12 cellular contexts compared by ENCODE assay signal in the genomic region with DNA sequence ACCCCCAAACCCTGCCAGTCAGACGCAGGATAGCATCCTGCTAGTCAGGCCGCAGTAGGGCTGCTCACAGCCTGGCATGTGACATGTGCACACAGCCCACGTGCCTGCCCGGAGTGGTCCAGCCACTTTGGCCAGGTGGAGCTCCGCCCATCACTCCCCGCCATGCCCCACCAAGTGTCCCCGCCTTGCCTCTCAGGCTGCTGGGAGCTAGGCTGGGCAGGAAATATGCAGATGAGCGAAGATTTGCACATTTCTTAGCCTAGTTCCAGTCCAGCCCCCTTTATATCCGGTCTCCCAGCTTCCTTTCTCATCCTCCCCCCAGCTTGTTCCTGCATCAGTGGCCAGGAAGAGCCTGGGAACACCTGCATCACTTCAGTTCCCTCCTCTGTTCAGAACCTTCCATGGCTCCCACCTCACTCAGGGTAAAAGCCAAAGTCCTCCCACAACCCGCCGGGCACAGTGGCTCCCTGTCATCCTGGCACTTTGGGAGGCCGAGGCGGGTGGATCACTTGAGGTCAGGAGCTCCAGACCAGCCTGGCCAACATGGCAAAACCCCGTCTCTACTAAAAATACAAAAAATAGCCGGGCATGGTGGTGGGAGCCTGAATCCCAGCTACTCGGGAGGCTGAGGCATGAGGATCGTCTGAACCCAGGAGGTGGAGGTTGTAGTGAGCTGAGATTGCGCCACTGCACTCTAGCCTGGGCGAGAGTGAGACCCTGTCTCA. TPM values are rescaled to one million over a fixed set of nuclear protein-coding genes. Genes with fewer than 3 reads are reported as not detected.
DNase-seq lines count a peak whose midpoint lies in the region; ATAC-seq and TF ChIP-seq lines count a peak whose summit lies in the region.
"Had no signal": no experiment of that assay in that cellular context is flagged by ENCODE, and none has a peak within 500 bp of the region (broad histone marks: within the 10 kb centered on the region; RNA-seq: fewer than 3 reads in every experiment).

No MANE protein-coding gene starts in this region.

- TF ChIP-seq CTCF in GM13976 (IDR thresholded peaks at IDR 0.05; ENCODE audit: borderline replicate concordance, control extremely low read depth, extremely low read depth, insufficient read depth, missing control alignments) (no peak), activated B cell treated with CpG ODN at 0.5 μM for 24 hours (IDR thresholded peaks at IDR 0.05) (no peak), sigmoid colon (IDR thresholded peaks at IDR 0.05) (no peak)

- in situ Hi-C loops in GM13976 (cut with MboI; ENCODE audit: low sequenced_read_pairs, unreplicated experiment) = no loop called here

- H3K4me1 Mint-ChIP-seq in activated B cell treated with CpG ODN at 0.5 μM for 24 hours = peaks cover 7% of the 10 kb centered on the region

- no peaks in the 10 kb centered on the region for H3K36me3 ChIP-seq in sigmoid colon
- H3K36me3 ChIP-seq: SJSA1 had no signal

- TF ChIP-seq EP300 in sigmoid colon (IDR thresholded peaks at IDR 0.05) = no peak

- no peak for ATAC-seq in activated B cell treated with CpG ODN at 0.5 μM for 24 hours (ENCODE audit: low read depth)
- no peak for ATAC-seq in HG02623 (IDR thresholded peaks at IDR 0.05; ENCODE audit: unreplicated experiment)

- CTCF ChIA-PET in activated B cell treated with CpG ODN at 0.5 μM for 24 hours (lab: Charles Lee) = no interaction called here
- CTCF ChIA-PET in HEK293T (lab: Yijun Ruan, JAX) = interaction anchor here (1.0 kb wide), 1 partner anchor 29 kb away, joined by 3 read pairs; no protein-coding TSS in a partner anchor

- H3K4me3 ChIP-seq in sigmoid colon = no peak overlapping the region
- H3K4me3 ChIP-seq: SJSA1 had no signal

- peak overlapping the region; percentile 45 to 59 (median 50) for H3K27ac ChIP-seq in sigmoid colon
- H3K27ac ChIP-seq: SJSA1 had no signal

- no peak for TF ChIP-seq POLR2A in sigmoid colon (IDR thresholded peaks at IDR 0.05)

- H3K27me3 ChIP-seq in sigmoid colon = no peaks in the 10 kb centered on the region
- H3K27me3 ChIP-seq: SJSA1 had no signal

- DNase-seq in GM13976 (ENCODE audit: low spot score) (peak; percentile 61), activated B cell treated with CpG ODN at 0.5 μM for 24 hours (no peak), islet precursor cell (peak; percentile 67), sigmoid colon (peak; percentile 74), glomerular visceral epithelial cell (ENCODE audit: extremely low spot score) (no peak), HEK293T (ENCODE audit: extremely low spot score) (no peak), NCI-H2171 treated with DMSO at 0.1 percent for 48 hours (lab: John Stamatoyannopoulos, UW) (no peak)
- DNase-seq: activated CD8-positive, alpha-beta memory T cell treated with anti-CD3 and anti-CD28 coated beads for 24 hours; retina had no signal

- H3K4me3 Mint-ChIP-seq in activated B cell treated with CpG ODN at 0.5 μM for 24 hours = peak overlapping the region; percentile 25

- peaks cover 0 to 35% (median 24%) of the 10 kb centered on the region in 4 donors for H3K4me1 ChIP-seq in sigmoid colon

- H3K27me3 Mint-ChIP-seq in activated B cell treated with CpG ODN at 0.5 μM for 24 hours = peaks cover 15% of the 10 kb centered on the region

- no peaks in the 10 kb centered on the region for H3K9me3 ChIP-seq in sigmoid colon
- H3K9me3 ChIP-seq: SJSA1 had no signal

- no peaks in the 10 kb centered on the region for H3K36me3 Mint-ChIP-seq in activated B cell treated with CpG ODN at 0.5 μM for 24 hours (ENCODE audit: low read depth)

- intact Hi-C loops in activated B cell treated with CpG ODN at 0.5 μM for 24 hours (cut with micrococcal nuclease) (no loop called here), sigmoid colon (cut with DNase I) (no loop called here)

- H3K9me3 Mint-ChIP-seq in activated B cell treated with CpG ODN at 0.5 μM for 24 hours = no peaks in the 10 kb centered on the region

- POLR2A ChIA-PET in activated B cell treated with CpG ODN at 0.5 μM for 24 hours (lab: Charles Lee) (no interaction called here), HEK293T (lab: Yijun Ruan, JAX) (no interaction called here)

- no peak overlapping the region for H3K27ac Mint-ChIP-seq in activated B cell treated with CpG ODN at 0.5 μM for 24 hours

- WGBS in sigmoid colon, 2 donors = 21 to 65% methylated on average over 19 of the region's 19 CpGs

TF ChIP-seq in HEK293T, 16 proteins besides CTCF, POLR2A, EP300 and RAD21:
- no peak for TF ChIP-seq LEF1 (IDR thresholded peaks at IDR 0.05; ENCODE audit: borderline replicate concordance)
- TF ChIP-seq BHLHE40 (IDR thresholded peaks at IDR 0.05; ENCODE audit: borderline replicate concordance) = no peak
- no peak for TF ChIP-seq FOXA1 (IDR thresholded peaks at IDR 0.05)
- no peak for TF ChIP-seq TARDBP (IDR thresholded peaks at IDR 0.05)
- TF ChIP-seq FOXK2 (IDR thresholded peaks at IDR 0.05) = no peak
- no peak for TF ChIP-seq ARNT (IDR thresholded peaks at IDR 0.05)
- TF ChIP-seq CTBP1 (IDR thresholded peaks at IDR 0.05; ENCODE audit: borderline replicate concordance) = no peak
- TF ChIP-seq ELF4 (IDR thresholded peaks at IDR 0.05) = no peak
- TF ChIP-seq SUZ12 (IDR thresholded peaks at IDR 0.05) = no peak
- no peak for TF ChIP-seq HDGF (IDR thresholded peaks at IDR 0.05; ENCODE audit: borderline replicate concordance)
- TF ChIP-seq ZNF384 (IDR thresholded peaks at IDR 0.05) = no peak
- no peak for TF ChIP-seq NFRKB (IDR thresholded peaks at IDR 0.05)
- no peak for TF ChIP-seq FOXM1 (IDR thresholded peaks at IDR 0.05; ENCODE audit: borderline replicate concordance)
- no peak for TF ChIP-seq SP1 (IDR thresholded peaks at IDR 0.05)
- TF ChIP-seq L3MBTL2 (conservative IDR thresholded peaks at IDR 0.05) = no peak
- TF ChIP-seq, protein P1, sequence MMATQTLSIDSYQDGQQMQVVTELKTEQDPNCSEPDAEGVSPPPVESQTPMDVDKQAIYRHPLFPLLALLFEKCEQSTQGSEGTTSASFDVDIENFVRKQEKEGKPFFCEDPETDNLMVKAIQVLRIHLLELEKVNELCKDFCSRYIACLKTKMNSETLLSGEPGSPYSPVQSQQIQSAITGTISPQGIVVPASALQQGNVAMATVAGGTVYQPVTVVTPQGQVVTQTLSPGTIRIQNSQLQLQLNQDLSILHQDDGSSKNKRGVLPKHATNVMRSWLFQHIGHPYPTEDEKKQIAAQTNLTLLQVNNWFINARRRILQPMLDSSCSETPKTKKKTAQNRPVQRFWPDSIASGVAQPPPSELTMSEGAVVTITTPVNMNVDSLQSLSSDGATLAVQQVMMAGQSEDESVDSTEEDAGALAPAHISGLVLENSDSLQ (IDR thresholded peaks at IDR 0.05) = no peak
TF ChIP-seq in HEK293T: peak in this region for 0.

RNA-seq across cellular contexts. Expression of a gene that starts 2.3 kb away (rescaled TPM):
- total RNA-seq in activated B cell treated with CpG ODN at 0.5 μM for 24 hours (7.7 and 9.6 TPM in 2 replicates), sigmoid colon (10 to 100 TPM; 17.1 to 39.9 (median 20.8) TPM)
- polyA plus RNA-seq in sigmoid colon = 10 to 100 TPM in 2 of 3 donors, 1 to 10 TPM in 1; 8.8 to 40.5 (median 16.2) TPM

RNA-seq across cellular contexts. Expression of a gene that starts 25.2 kb away (rescaled TPM):
- total RNA-seq in activated B cell treated with CpG ODN at 0.5 μM for 24 hours (not detected in 2 replicates), sigmoid colon (not detected)
- polyA plus RNA-seq in sigmoid colon = 1 to 10 TPM in 1 of 3 donors, not detected in 2; 8.1 TPM
- total RNA-seq: glomerular endothelial cell had no signal

RNA-seq across cellular contexts. Expression of a gene that starts 31.3 kb away (rescaled TPM):
- not detected in 2 replicates for total RNA-seq in activated B cell treated with CpG ODN at 0.5 μM for 24 hours
- not detected for total RNA-seq in sigmoid colon
- polyA plus RNA-seq in sigmoid colon = under 1 TPM in 1 of 3 donors, not detected in 2; 0.07 TPM
- total RNA-seq: glomerular endothelial cell had no signal

Comparison
In these comparisons a context has a peak if more than half of its experiments do, and no peak if none do; other contexts are left out.
1. DNase-seq: peak in GM13976 (single experiment), islet precursor cell (single experiment) and sigmoid colon (single experiment); none in activated B cell treated with CpG ODN at 0.5 μM for 24 hours (single experiment), glomerular visceral epithelial cell (single experiment), HEK293T (single experiment) and NCI-H2171 treated with DMSO at 0.1 percent for 48 hours (single experiment).